Comparison of ENCODE assay signal across 1 cellular context in genomic region chr1:214464303-214465287, GRCh38.
TF ChIP-seq lines count a peak whose summit lies in the region.

No MANE protein-coding gene starts in this region.

TF ChIP-seq in K562, 482 proteins besides CTCF, POLR2A, EP300 and RAD21 (continued from another document):
- TF ChIP-seq REST (CRISPR knock-in tag; IDR thresholded peaks at IDR 0.05; ENCODE audit: low read depth) (peak; percentile 78; the same call in 1 of the 2 replicates), ZNF133 (CRISPR knock-in tag; IDR thresholded peaks at IDR 0.05) (no peak), MAFG (tag; conservative IDR thresholded peaks at IDR 0.05) (0 out of 2 replicates have a peak, but pooled peaks have one; percentile 11), ERF (CRISPR knock-in tag; IDR thresholded peaks at IDR 0.05) (no peak), SMAD1 (IDR thresholded peaks at IDR 0.05; ENCODE audit: low read depth, low read length, partially characterized antibody) (no peak), CXXC5 (CRISPR knock-in tag; IDR thresholded peaks at IDR 0.05) (peak; percentile 20; the same call in 1 of the 2 replicates), C11orf30 (IDR thresholded peaks at IDR 0.05; ENCODE audit: low read depth) (peak; percentile 35), GABPB2 (CRISPR knock-in tag; conservative IDR thresholded peaks at IDR 0.05) (no peak), TEAD1 (CRISPR knock-in tag; IDR thresholded peaks at IDR 0.05) (0 out of 4 replicates have a peak, but pooled peaks of 1 of the 2 experiments have one; percentile 22), KLF13 (tag; IDR thresholded peaks at IDR 0.05; ENCODE audit: borderline replicate concordance, low read depth) (peak; percentile 9; the same call in 1 of the 2 replicates), BRD9 (IDR thresholded peaks at IDR 0.05; ENCODE audit: low read depth, partially characterized antibody) (no peak), E2F6 (IDR thresholded peaks at IDR 0.05; ENCODE audit: borderline replicate concordance in 1 of 2, extremely low read depth in 1 of 2, insufficient read depth in 1 of 2, insufficient read length in 1 of 2, low read depth in 1 of 2, low read length in 1 of 2, poor library complexity in 1 of 2, severe bottlenecking in 1 of 2) (peak; percentile 19 to 48), ZNF316 (IDR thresholded peaks at IDR 0.05) (0 out of 2 replicates have a peak, but pooled peaks have one; percentile 5), CBX3 (IDR thresholded peaks at IDR 0.05; ENCODE audit: borderline replicate concordance in 1 of 2, low read length in 2 of 2) (peak in 1 of 2 experiments; percentile 42; a peak in 1 of 3 replicates), HSF4 (CRISPR knock-in tag; IDR thresholded peaks at IDR 0.05; ENCODE audit: borderline replicate concordance) (no peak), USF1 (CRISPR knock-in tag; IDR thresholded peaks at IDR 0.05) (peak; percentile 19; the same call in 1 of the 2 replicates), MGA (IDR thresholded peaks at IDR 0.05) (peak; percentile 28; the same call in 1 of the 2 replicates), TFAP4 (CRISPR knock-in tag; IDR thresholded peaks at IDR 0.05; ENCODE audit: borderline replicate concordance) (peak; percentile 27; the same call in 1 of the 2 replicates), MAX (CRISPR knock-in tag; IDR thresholded peaks at IDR 0.05) (peak; percentile 67), HNRNPH1 (optimal IDR thresholded peaks at IDR 0.05; ENCODE audit: low read depth, low read length) (no peak), MIER1 (IDR thresholded peaks at IDR 0.05; ENCODE audit: low read depth) (no peak), E2F5 (CRISPR knock-in tag; IDR thresholded peaks at IDR 0.05) (no peak), ZNF740 (CRISPR knock-in tag; IDR thresholded peaks at IDR 0.05) (peak; percentile 90), ZNF740 (tag; IDR thresholded peaks at IDR 0.05) (peak in 1 of 2 experiments; percentile 47; a peak in 1 of 4 replicates), NRF1 (conservative IDR thresholded peaks at IDR 0.05 in 1 of 2, IDR thresholded peaks at IDR 0.05 in 1 of 2) (peak; percentile 89 to 91)
